ENCODE assay signal across 30 cellular contexts in genomic region chr2:104262714-104263113, GRCh38.
"Had no signal": no experiment of that assay in that cellular context is flagged by ENCODE, and none has a peak within 500 bp of the region (broad histone marks: within the 10 kb centered on the region; RNA-seq: fewer than 3 reads in every experiment).

No MANE protein-coding gene starts in this region.

- H3K4me3 ChIP-seq: adrenal gland, ascending aorta, body of pancreas, breast epithelium, cardiac muscle cell had no signal

- H3K9me3 ChIP-seq: body of pancreas had no signal

- H3K36me3 ChIP-seq: adrenal gland, ascending aorta, brain microvascular endothelial cell, breast epithelium, cardiac muscle cell had no signal

- DNase-seq: activated effector memory CD4-positive, alpha-beta T cell treated with anti-CD3 and anti-CD28 coated beads, Interleukin-2, amount 50 U/mL, for 16 hours; activated effector memory CD4-positive, alpha-beta T cell treated with Interleukin-2 at 50 U/mL for 16 hours; activated gamma-delta T cell; activated gamma-delta T cell treated with Interleukin-2 at 50 U/mL for 16 hours; activated naive CD4-positive, alpha-beta T cell; activated naive CD4-positive, alpha-beta T cell treated with anti-CD3 and anti-CD28 coated beads for 36 hours; activated naive CD4-positive, alpha-beta T cell treated with anti-CD3 and anti-CD28 coated beads, Interleukin-2, amount 10 ng/mL, durations not matched to agents 7 days and 5 days; activated naive CD4-positive, alpha-beta T cell treated with anti-CD3 and anti-CD28 coated beads, Interleukin-2, amount 50 U/mL, for 16 hours; activated naive CD4-positive, alpha-beta T cell treated with Interleukin-2 at 50 U/mL for 16 hours; activated naive CD8-positive, alpha-beta T cell treated with anti-CD3 and anti-CD28 coated beads for 36 hours; activated naive CD8-positive, alpha-beta T cell treated with anti-CD3 and anti-CD28 coated beads, Interleukin-2, amount 10 ng/mL, durations not matched to agents 7 days and 5 days; activated naive CD8-positive, alpha-beta T cell treated with anti-CD3 and anti-CD28 coated beads, Interleukin-2, amount 50 U/mL, for 24 hours; activated T-cell treated with anti-CD3 and anti-CD28 coated beads, Interleukin-2, amount 50 U/mL, for 1 hour; activated T-cell treated with anti-CD3 and anti-CD28 coated beads, Interleukin-2, amount 50 U/mL, for 24 hours; activated T-cell treated with anti-CD3 and anti-CD28 coated beads, Interleukin-2, amount 50 U/mL, for 4 hours; activated T-cell treated with anti-CD3 and anti-CD28 coated beads, Interleukin-2, amount 50 U/mL, for 48 hours; activated T-cell treated with anti-CD3 and anti-CD28 coated beads, Interleukin-2, amount 50 U/mL, for 72 hours; adrenal gland; amniotic stem cell; amygdala; anterior cingulate cortex; aorta; body of pancreas; brain microvascular endothelial cell; caudate nucleus; central memory CD4-positive, alpha-beta T cell; cerebellar nuclear complex had no signal

- H3K4me1 ChIP-seq: adrenal gland, ascending aorta, body of pancreas, breast epithelium had no signal

- H3K27ac ChIP-seq: adrenal gland, ascending aorta, body of pancreas, brain microvascular endothelial cell, breast epithelium, cardiac muscle cell had no signal
